Comparison of ENCODE assay signal across 8 cellular contexts in genomic region chr15:22665059-22665702, GRCh38.
DNase-seq lines count a peak whose midpoint lies in the region; ATAC-seq and TF ChIP-seq lines count a peak whose summit lies in the region.
"Not testable (repeated sequence)": the region's sequence is repeated elsewhere in the genome, so short reads cannot be mapped to it uniquely, and the experiment has no call there.

No MANE protein-coding gene starts in this region.

- H3K4me3 Mint-ChIP-seq in activated T-cell treated with anti-CD3 and anti-CD28 coated beads, Interleukin-2, amount 50 U/mL, for 72 hours: peak overlapping the region; percentile 78 to 84
- H3K4me3 Mint-ChIP-seq in neural crest cell: peak overlapping the region; percentile 78

- intact Hi-C loops in PC-3 (cut with micrococcal nuclease): not testable (repeated sequence)

- H3K27ac ChIP-seq in PC-3 (ENCODE audit: low read length): peak overlapping the region; percentile 56

- peak overlapping the region; percentile 81 for H2AFZ ChIP-seq in PC-3 (ENCODE audit: low read length)

- not testable (repeated sequence) for H3K36me3 Mint-ChIP-seq in activated T-cell treated with anti-CD3 and anti-CD28 coated beads, Interleukin-2, amount 50 U/mL, for 72 hours (ENCODE audit: insufficient read depth in 2 of 2); neural crest cell (ENCODE audit: low read depth)

- peak overlapping the region; percentile 69 for H3K9ac ChIP-seq in PC-3 (ENCODE audit: low read length)

- not testable (repeated sequence) for TF ChIP-seq CTCF in PC-3 (conservative IDR thresholded peaks at IDR 0.05; ENCODE audit: low read depth, low read length); neural crest cell (conservative IDR thresholded peaks at IDR 0.05)

- not testable (repeated sequence) for H3K36me3 ChIP-seq in PC-3 (ENCODE audit: low read depth, low read length)

- not testable (repeated sequence) for H3K4me1 Mint-ChIP-seq in activated T-cell treated with anti-CD3 and anti-CD28 coated beads, Interleukin-2, amount 50 U/mL, for 72 hours (ENCODE audit: low read depth); neural crest cell

- H3F3A ChIP-seq in PC-3 (ENCODE audit: low read length, unreplicated experiment): not testable (repeated sequence)

- H3K4me2 ChIP-seq in PC-3 (ENCODE audit: low read length): peak overlapping the region; percentile 89

- BruUV-seq in PC-3 (replicated peaks; lab: Mats Ljungman, UMichigan): TSS peak; percentile 78

- DNase-seq in DMS 273 (lab: John Stamatoyannopoulos, UW; ENCODE audit: unreplicated experiment) (peak; percentile 16), PC-3 (peak; percentile 50), dermis blood vessel endothelial cell (peak; percentile 76), superior temporal gyrus (ENCODE audit: extremely low spot score) (peak; percentile 54)
- DNase-seq in activated T-cell treated with anti-CD3 and anti-CD28 coated beads, Interleukin-2, amount 50 U/mL, for 72 hours: peak; percentile 7 to 10
- DNase-seq in neural crest cell (ENCODE audit: low read depth, low spot score): not testable (repeated sequence)

- ATAC-seq in HG02970 (IDR thresholded peaks at IDR 0.05; ENCODE audit: low FRiP score, unreplicated experiment): peak; percentile 18
- peak; percentile 27 for ATAC-seq in PC-3
- ATAC-seq in activated T-cell treated with anti-CD3 and anti-CD28 coated beads, Interleukin-2, amount 50 U/mL, for 72 hours (replicated peaks in 1 of 2): peak; percentile 20 to 26

- not testable (repeated sequence) for H3K79me2 ChIP-seq in PC-3 (ENCODE audit: low read length)

- POLR2A ChIA-PET in PC-3 (lab: Charles Lee; ENCODE audit: unreplicated experiment): not testable (repeated sequence)

- not testable (repeated sequence) for H3K9me2 ChIP-seq in PC-3 (replicated peaks; ENCODE audit: low read length)

- not testable (repeated sequence) for H3K4me1 ChIP-seq in PC-3 (ENCODE audit: insufficient read depth, low read length)

- H3K27me3 Mint-ChIP-seq in activated T-cell treated with anti-CD3 and anti-CD28 coated beads, Interleukin-2, amount 50 U/mL, for 72 hours (ENCODE audit: low read depth): peaks cover 15% of the 10 kb centered on the region
- H3K27me3 Mint-ChIP-seq in neural crest cell (ENCODE audit: low read depth): peaks cover 16% of the 10 kb centered on the region

- not testable (repeated sequence) for H3K9me3 ChIP-seq in PC-3 (ENCODE audit: low read length); iPS-18c (ENCODE audit: control insufficient read depth, insufficient read depth, low read length)

- H3K4me3 ChIP-seq in PC-3 (ENCODE audit: low read length): peak overlapping the region; percentile 69
- peak overlapping the region; percentile 38; the same call in 1 of the 2 replicates for H3K4me3 ChIP-seq in iPS-18c (ENCODE audit: insufficient read depth, low read depth, low read length)

- H3K27ac Mint-ChIP-seq in activated T-cell treated with anti-CD3 and anti-CD28 coated beads, Interleukin-2, amount 50 U/mL, for 72 hours; neural crest cell (ENCODE audit: unreplicated experiment): not testable (repeated sequence)

- not testable (repeated sequence) for H4K20me1 ChIP-seq in PC-3 (ENCODE audit: low read length)

- not testable (repeated sequence) for H3K9me3 Mint-ChIP-seq in activated T-cell treated with anti-CD3 and anti-CD28 coated beads, Interleukin-2, amount 50 U/mL, for 72 hours; neural crest cell

- CTCF ChIA-PET in PC-3 (lab: Charles Lee): interaction anchor here (0.7 kb wide), 1 partner anchor 253 kb away, joined by 3 read pairs; no protein-coding TSS in a partner anchor

- not testable (repeated sequence) for H3K27me3 ChIP-seq in PC-3 (ENCODE audit: low read length)
